In the genomic region with DNA sequence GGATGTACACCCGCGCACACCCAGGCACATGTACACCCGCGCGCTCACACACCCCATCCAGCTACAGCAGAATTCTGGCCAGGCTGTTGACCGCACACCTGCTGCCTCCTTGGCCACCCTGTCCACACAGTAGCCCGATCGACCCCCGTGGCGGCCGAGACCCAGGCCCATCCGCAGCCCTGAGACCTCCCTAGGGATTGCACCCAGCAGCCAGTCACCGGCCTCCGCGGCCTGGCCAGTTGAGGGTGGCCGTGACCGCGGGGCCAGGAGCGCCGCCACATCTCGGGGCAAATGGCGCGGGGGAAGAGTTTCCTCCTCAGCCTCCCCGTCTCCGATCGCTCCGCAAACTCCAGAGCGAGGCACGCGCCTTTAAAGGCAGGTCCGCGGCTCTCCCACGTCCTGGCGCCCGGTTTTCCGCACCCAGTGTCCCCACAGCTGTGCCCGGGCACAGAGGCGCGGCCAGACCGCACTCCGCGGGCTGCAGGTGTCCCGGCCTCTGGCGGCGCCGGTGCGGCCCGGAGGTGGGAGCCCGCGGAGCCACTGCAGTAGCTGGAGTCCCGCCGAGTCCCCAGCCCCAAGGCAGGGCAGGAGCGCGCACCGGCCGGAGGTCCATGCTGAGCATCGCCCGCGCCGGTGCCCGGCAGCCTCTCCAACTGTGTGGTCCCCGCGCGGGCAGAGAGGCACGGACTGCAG, we compare ENCODE assay signal across 10 cellular contexts. TPM values are rescaled to one million over a fixed set of nuclear protein-coding genes. Genes with fewer than 3 reads are reported as not detected.
DNase-seq lines count a peak whose midpoint lies in the region; ATAC-seq, FAIRE-seq and TF ChIP-seq lines count a peak whose summit lies in the region.
"Had no signal": no experiment of that assay in that cellular context is flagged by ENCODE, and none has a peak within 500 bp of the region (broad histone marks: within the 10 kb centered on the region; RNA-seq: fewer than 3 reads in every experiment).

No MANE protein-coding gene starts in this region.

- peaks cover 30% of the 10 kb centered on the region for H3K27me3 ChIP-seq in RWPE2 (ENCODE audit: insufficient read depth, poor library complexity, severe bottlenecking)
- no peaks in the 10 kb centered on the region for H3K27me3 ChIP-seq in right cardiac atrium (ENCODE audit: control insufficient read depth, insufficient read depth)
- peaks cover 0 to 13% (median 5%) of the 10 kb centered on the region in 4 donors for H3K27me3 ChIP-seq in pancreas

- DNase-seq in D341Med (ENCODE audit: low spot score) (peak; percentile 44), RWPE2 (ENCODE audit: low spot score) (no peak), right cardiac atrium (no peak), pancreas (peak in 2 of 6 donors; percentile 63 to 80), NCI-H2196 (lab: John Stamatoyannopoulos, UW; ENCODE audit: unreplicated experiment) (no peak), SKM-1 (lab: John Stamatoyannopoulos, UW; ENCODE audit: unreplicated experiment) (no peak)
- DNase-seq: NCI-H1694, SHP77 had no signal

- intact Hi-C loops in right cardiac atrium (cut with DNase I) (loop anchor here (5.0 kb wide), 4 partner anchors 263 to 283 kb away; partner anchors contain the start of gene ICE1 (in 1 of the 4)), pancreas (cut with DNase I) (loop anchor here in 2 of 3 donors (5.0 kb wide), 2 partner anchors 258 to 278 kb away; no protein-coding TSS in a partner anchor)

- no peaks in the 10 kb centered on the region for H3K36me3 ChIP-seq in RWPE2 (ENCODE audit: low read depth)
- H3K36me3 ChIP-seq in pancreas, result no peaks in the 10 kb centered on the region

- no peak overlapping the region for H3K27ac ChIP-seq in RWPE2 (ENCODE audit: poor library complexity, severe bottlenecking)
- no peak overlapping the region for H3K27ac ChIP-seq in right cardiac atrium (ENCODE audit: low read length)
- H3K27ac ChIP-seq in pancreas, result no peak overlapping the region

- H3K4me1 ChIP-seq in RWPE2 (ENCODE audit: insufficient read depth, poor library complexity, severe bottlenecking), result no peaks in the 10 kb centered on the region
- H3K4me1 ChIP-seq in right cardiac atrium (ENCODE audit: control insufficient read depth, insufficient read depth, low read length), result peaks cover 2% of the 10 kb centered on the region
- peaks cover 0 to 5% (median 3%) of the 10 kb centered on the region in 3 donors for H3K4me1 ChIP-seq in pancreas

- no peaks in the 10 kb centered on the region for H3K9me3 ChIP-seq in RWPE2 (ENCODE audit: severe bottlenecking)
- peaks cover 8% of the 10 kb centered on the region for H3K9me3 ChIP-seq in right cardiac atrium (ENCODE audit: control insufficient read depth, low read length)
- H3K9me3 ChIP-seq in pancreas, result no peaks in the 10 kb centered on the region

- 8% methylated on average over 65 of the region's 65 CpGs for WGBS in right cardiac atrium
- WGBS in pancreas, 2 donors, result 5 to 9% methylated on average over 38 to 65 of the region's 65 CpGs

- no peak for TF ChIP-seq CTCF in RWPE2 (IDR thresholded peaks at IDR 0.05; ENCODE audit: poor library complexity, severe bottlenecking)
- no peak for TF ChIP-seq CTCF in pancreas (IDR thresholded peaks at IDR 0.05)

- peak; percentile 58 for ATAC-seq in RWPE2 (ENCODE audit: low read depth)
- peak; percentile 26 to 51 for ATAC-seq in right cardiac atrium
- ATAC-seq in pancreas, result peak; percentile 36 to 69 (median 53)
- ATAC-seq in HG02571 (IDR thresholded peaks at IDR 0.05; ENCODE audit: unreplicated experiment), result no peak
- no peak for ATAC-seq in HG03280 (IDR thresholded peaks at IDR 0.05; ENCODE audit: unreplicated experiment)

- no peak for FAIRE-seq in pancreas (lab: Jason Lieb, UNC)

- H3K4me3 ChIP-seq in RWPE2 (ENCODE audit: severe bottlenecking) (peak overlapping the region; percentile 16), right cardiac atrium (ENCODE audit: low read length) (peak overlapping the region; percentile 37), pancreas (peak overlapping the region in 3 of 4 donors; percentile 10 to 47 (median 37))

RNA-seq across cellular contexts. Expression of gene ADAMTS16, which starts 0.6 kb away (rescaled TPM):
- total RNA-seq in right cardiac atrium (not detected), pancreas (1 to 10 TPM; 2.0 to 3.5 (median 2.6) TPM)
- polyA plus RNA-seq in right cardiac atrium (not detected), pancreas (1 to 10 TPM in 1 of 2 donors, under 1 TPM in 1; 0.42 to 1.1 TPM)

Comparison
In these comparisons a context has a peak if more than half of its experiments do, and no peak if none do; other contexts are left out.
1. ATAC-seq: peak in RWPE2 (single experiment), right cardiac atrium (2 of 2) and pancreas (4 of 4); none in HG02571 (single experiment) and HG03280 (single experiment).
2. Peak in every context shown above with its lines, with median percentiles within 50 percentile points of each other: H3K4me3 ChIP-seq.